ENCODE assay signal across 1 cellular context in genomic region chr7:143049380-143049779, GRCh38.
TF ChIP-seq lines count a peak whose summit lies in the region.

No MANE protein-coding gene starts in this region.

TF ChIP-seq in HCT116, 20 proteins besides CTCF, POLR2A, EP300 and RAD21:
- TF ChIP-seq EZH2 (IDR thresholded peaks at IDR 0.05) = no peak
- no peak for TF ChIP-seq POLR2AphosphoS5 (IDR thresholded peaks at IDR 0.05; ENCODE audit: low read depth, low read length)
- TF ChIP-seq SIN3A (IDR thresholded peaks at IDR 0.05; ENCODE audit: low read depth) = no peak
- TF ChIP-seq MAX (IDR thresholded peaks at IDR 0.05) = no peak
- no peak for TF ChIP-seq ZNF274 (IDR thresholded peaks at IDR 0.05; ENCODE audit: low read depth, low read length)
- TF ChIP-seq JUND (IDR thresholded peaks at IDR 0.05) = no peak
- no peak for TF ChIP-seq EZH2phosphoT487 (IDR thresholded peaks at IDR 0.05; ENCODE audit: borderline replicate concordance)
- no peak for TF ChIP-seq TCF7L2 (IDR thresholded peaks at IDR 0.05; ENCODE audit: borderline replicate concordance, extremely low read depth, insufficient read depth, insufficient read length)
- TF ChIP-seq ELF1 (IDR thresholded peaks at IDR 0.05; ENCODE audit: borderline replicate concordance, low read depth) = no peak
